In genomic region chr5:125229556-125229955, GRCh38 we compare ENCODE assay signal across 23 cellular contexts.
"Had no signal": no experiment of that assay in that cellular context is flagged by ENCODE, and none has a peak within 500 bp of the region (broad histone marks: within the 10 kb centered on the region; RNA-seq: fewer than 3 reads in every experiment).

No MANE protein-coding gene starts in this region.

- H3K4me3 ChIP-seq: coronary artery, dorsolateral prefrontal cortex, esophagus muscularis mucosa, gastroesophageal sphincter, heart left ventricle, hepatocyte, left lung, lower lobe of right lung had no signal

- H3K36me3 Mint-ChIP-seq: naive thymus-derived CD4-positive, alpha-beta T cell had no signal

- FAIRE-seq: colon, endothelial cell of umbilical vein, frontal cortex, keratinocyte had no signal

- H3K79me2 ChIP-seq: hepatocyte had no signal

- H3K4me1 ChIP-seq: gastroesophageal sphincter, left lung, lower lobe of right lung had no signal

- H3K4me1 Mint-ChIP-seq: immature natural killer cell; naive thymus-derived CD4-positive, alpha-beta T cell had no signal

- H3K9me3 ChIP-seq: esophagus muscularis mucosa, gastroesophageal sphincter, heart left ventricle, left lung, lower lobe of right lung had no signal

- H3K27ac ChIP-seq: coronary artery, dorsolateral prefrontal cortex, esophagus muscularis mucosa, foreskin keratinocyte, gastroesophageal sphincter, heart left ventricle, hepatocyte, left lung, lower lobe of right lung had no signal

- DNase-seq: dermis blood vessel endothelial cell; dorsolateral prefrontal cortex; effector CD4-positive, alpha-beta T cell; effector memory CD4-positive, alpha-beta T cell; heart left ventricle; hypothalamus; immature natural killer cell; left cardiac atrium; left lung; left ventricle myocardium superior; lower lobe of right lung; mesendoderm; midbrain; naive thymus-derived CD4-positive, alpha-beta T cell had no signal

- H3K27me3 Mint-ChIP-seq: naive thymus-derived CD4-positive, alpha-beta T cell had no signal

- H2AFZ ChIP-seq: hepatocyte had no signal

- H3K4me2 ChIP-seq: hepatocyte had no signal

- H3K36me3 ChIP-seq: esophagus muscularis mucosa, gastroesophageal sphincter, heart left ventricle, left lung, lower lobe of right lung had no signal

- ATAC-seq: foreskin keratinocyte; gastroesophageal sphincter; heart left ventricle; left cardiac atrium; left lung; left ventricle myocardium superior; lower lobe of right lung; naive thymus-derived CD4-positive, alpha-beta T cell had no signal

- H3K27me3 ChIP-seq: dorsolateral prefrontal cortex, esophagus muscularis mucosa, foreskin keratinocyte, gastroesophageal sphincter, heart left ventricle, hepatocyte, left lung had no signal

- H3K4me3 Mint-ChIP-seq: immature natural killer cell; naive thymus-derived CD4-positive, alpha-beta T cell had no signal
